ENCODE assay signal across 18 cellular contexts in the genomic region with DNA sequence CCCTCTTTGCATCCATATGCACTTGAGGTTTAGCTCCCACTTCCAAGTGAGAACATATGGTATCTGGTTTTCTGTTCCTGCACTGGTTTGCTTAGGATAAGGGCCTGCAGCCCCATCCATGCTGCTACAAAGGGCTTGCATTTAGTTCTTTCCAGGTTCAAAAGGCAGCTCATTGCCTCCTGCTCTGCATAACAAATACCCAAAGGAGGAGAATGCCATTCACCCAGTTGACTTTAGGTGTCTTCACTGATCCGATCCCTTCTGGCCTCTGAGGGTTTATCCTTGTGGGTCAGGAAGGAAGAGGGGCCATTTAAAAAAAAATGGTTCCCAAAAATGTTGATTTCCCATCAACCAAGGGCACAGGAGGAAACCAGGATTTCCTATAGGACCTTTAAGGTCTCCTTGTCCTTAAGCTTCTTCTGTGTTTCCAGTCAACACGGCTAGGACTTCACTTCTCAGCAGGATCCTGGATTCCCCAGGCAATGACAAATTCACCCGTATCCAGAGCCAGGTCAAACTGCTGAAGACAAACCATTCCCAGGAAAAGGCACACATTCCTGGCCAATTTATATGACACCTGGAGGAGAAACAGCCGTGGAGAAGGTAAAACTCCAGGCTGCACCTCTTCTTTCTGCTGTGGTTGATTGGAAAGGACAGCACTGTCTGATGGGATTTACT.
"Had no signal": no experiment of that assay in that cellular context is flagged by ENCODE, and none has a peak within 500 bp of the region (broad histone marks: within the 10 kb centered on the region; RNA-seq: fewer than 3 reads in every experiment).

No MANE protein-coding gene starts in this region.

- DNase-seq: activated CD4-positive, alpha-beta memory T cell treated with anti-CD3 and anti-CD28 coated beads, Interleukin-2, amount 10 ng/mL, durations not matched to agents 7 days and 5 days; activated CD4-positive, alpha-beta T cell treated with anti-CD3 and anti-CD28 coated beads for 36 hours; activated gamma-delta T cell; activated naive CD8-positive, alpha-beta T cell treated with anti-CD3 and anti-CD28 coated beads, Interleukin-2, amount 10 ng/mL, durations not matched to agents 7 days and 5 days; activated T-cell treated with anti-CD3 and anti-CD28 coated beads, Interleukin-2, amount 50 U/mL, for 48 hours; esophagus squamous epithelium; foreskin fibroblast; immature natural killer cell; left cardiac atrium; lower lobe of right lung; mucosa of descending colon; natural killer cell; sigmoid colon; stimulated activated CD4-positive, alpha-beta T cell treated with anti-CD3 and anti-CD28 coated beads, Interleukin-12 subunit alpha, Interleukin-12 subunit beta, amount 100 ng/mL, for 4 hours; stimulated activated naive CD4-positive, alpha-beta T cell; T-helper 9 cell; upper lobe of right lung had no signal

- H3K4me1 ChIP-seq: ascending aorta, esophagus squamous epithelium, lower lobe of right lung, sigmoid colon, upper lobe of right lung had no signal

- ATAC-seq: activated CD4-positive, alpha-beta T cell treated with anti-CD3 and anti-CD28 coated beads for 36 hours; mucosa of descending colon; natural killer cell had no signal

- H3K36me3 ChIP-seq: ascending aorta, esophagus squamous epithelium, lower lobe of right lung, sigmoid colon, upper lobe of right lung had no signal

- H3K4me3 ChIP-seq: ascending aorta, esophagus squamous epithelium, lower lobe of right lung, mucosa of descending colon, sigmoid colon, upper lobe of right lung had no signal

- H3K9me3 ChIP-seq: ascending aorta, upper lobe of right lung had no signal

- H3K27ac ChIP-seq: ascending aorta, esophagus squamous epithelium, lower lobe of right lung, upper lobe of right lung had no signal

- H3K27me3 ChIP-seq: ascending aorta, esophagus squamous epithelium, upper lobe of right lung had no signal
